15 cellular contexts compared by ENCODE assay signal in the genomic region with DNA sequence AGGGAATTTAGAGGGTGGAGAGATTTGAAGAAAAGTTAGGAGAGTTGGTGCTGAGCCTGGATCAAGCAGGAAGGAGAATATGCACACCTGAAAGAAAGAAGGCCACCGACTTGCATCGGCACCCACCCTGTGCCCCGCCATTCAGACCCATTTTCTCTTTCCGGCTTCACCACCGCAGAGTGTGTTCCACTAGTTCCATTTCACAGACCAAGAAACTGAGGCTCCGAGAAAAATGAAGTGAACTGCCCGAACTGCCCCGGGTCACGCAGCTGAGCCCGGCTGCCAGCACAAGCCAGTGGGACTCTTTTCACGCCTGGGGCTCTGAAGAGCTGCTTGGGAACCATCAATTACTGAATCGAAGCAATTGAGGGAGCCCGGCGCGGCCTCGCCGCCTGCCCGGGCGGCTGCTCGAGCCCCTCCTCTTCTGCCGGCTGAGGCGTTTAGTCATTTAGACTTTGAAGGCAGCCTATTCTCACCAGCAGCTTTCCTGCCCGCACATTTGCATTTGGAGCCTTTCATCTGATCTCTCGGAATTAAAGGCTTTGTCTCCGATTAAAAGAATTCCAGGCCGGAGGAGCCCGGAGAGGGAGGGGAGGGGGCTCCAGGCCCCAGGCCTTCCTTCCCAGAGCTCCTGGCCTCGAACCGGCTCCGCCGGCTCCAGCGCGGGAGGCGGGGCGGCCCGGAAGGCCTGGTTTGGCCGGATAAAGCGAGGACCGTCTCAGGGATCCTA.
A peak's percentile ranks its signal among the peaks of the same experiment; 100 is the strongest.
DNase-seq lines count a peak whose midpoint lies in the region; ATAC-seq lines count a peak whose summit lies in the region.
"Had no signal": no experiment of that assay in that cellular context is flagged by ENCODE, and none has a peak within 500 bp of the region (broad histone marks: within the 10 kb centered on the region; RNA-seq: fewer than 3 reads in every experiment).

No MANE protein-coding gene starts in this region.

- DNase-seq in H7 (peak; percentile 90), NCI-H82 treated with DMSO at 0.1 percent for 48 hours (lab: John Stamatoyannopoulos, UW; ENCODE audit: unreplicated experiment) (peak; percentile 43), iPS DF 19.7 (ENCODE audit: low read depth, low spot score) (peak; percentile 45), putamen (ENCODE audit: low spot score) (peak; percentile 4), cardiac septum (ENCODE audit: low spot score) (no peak)
- DNase-seq: activated CD8-positive, alpha-beta memory T cell treated with anti-CD3 and anti-CD28 coated beads, Interleukin-2, amount 50 U/mL, for 48 hours; activated naive CD4-positive, alpha-beta T cell treated with Interleukin-2 at 50 U/mL for 16 hours; colonic mucosa; mucosa of descending colon; SIG-M5; T-helper 2 cell had no signal

- H3K36me3 ChIP-seq in H7 (replicated peaks; ENCODE audit: control insufficient read depth, insufficient read depth, low read length), result no peaks in the 10 kb centered on the region
- H3K36me3 ChIP-seq: colonic mucosa, tibial nerve had no signal

- H3K4me3 ChIP-seq in H7 (ENCODE audit: insufficient read depth, low read depth, low read length), result peak overlapping the region; percentile 12; the same call in 1 of the 2 replicates
- H3K4me3 ChIP-seq: colonic mucosa, mucosa of descending colon, tibial nerve had no signal

- intact Hi-C loops in cardiac septum (cut with DNase I), result no loop called here

- ATAC-seq in GM19463 (IDR thresholded peaks at IDR 0.05; ENCODE audit: unreplicated experiment), result no peak
- no peak for ATAC-seq in HG02885 (IDR thresholded peaks at IDR 0.05; ENCODE audit: poor library complexity, unreplicated experiment)
- ATAC-seq: activated CD4-positive, CD25-positive, alpha-beta regulatory T cell treated with anti-CD3 and anti-CD28 coated beads, Interleukin-2, amount 50 U/mL, for 24 hours; mucosa of descending colon had no signal

- no peaks in the 10 kb centered on the region for H3K27me3 ChIP-seq in H7 (ENCODE audit: control insufficient read depth, insufficient read depth, low read length)
